In genomic region chr9:12719431-12719830, GRCh38 we compare ENCODE assay signal across 1 cellular context.
TF ChIP-seq lines count a peak whose summit lies in the region.

No MANE protein-coding gene starts in this region.

TF ChIP-seq in HepG2, 621 proteins besides CTCF, POLR2A, EP300 and RAD21:
- TF ChIP-seq KDM6A (CRISPR knock-in tag; IDR thresholded peaks at IDR 0.05; ENCODE audit: low read depth) (no peak), ATAD3A (CRISPR knock-in tag; IDR thresholded peaks at IDR 0.05) (no peak), ZNF430 (CRISPR knock-in tag; IDR thresholded peaks at IDR 0.05) (no peak), GABPB1 (CRISPR knock-in tag; IDR thresholded peaks at IDR 0.05) (no peak), ZNF382 (CRISPR knock-in tag; IDR thresholded peaks at IDR 0.05; ENCODE audit: borderline replicate concordance) (no peak), NR2F2 (IDR thresholded peaks at IDR 0.05; ENCODE audit: borderline replicate concordance, low read depth) (no peak), ARID3A (IDR thresholded peaks at IDR 0.05; ENCODE audit: low read depth, low read length) (0 out of 2 replicates have a peak, but pooled peaks have one; percentile 36), SMC3 (IDR thresholded peaks at IDR 0.05; ENCODE audit: low read length) (peak; percentile 49; the same call in 1 of the 2 replicates), ZNF160 (CRISPR knock-in tag; IDR thresholded peaks at IDR 0.05) (no peak), FOXP4 (CRISPR knock-in tag; IDR thresholded peaks at IDR 0.05) (no peak), ZNF124 (CRISPR knock-in tag; IDR thresholded peaks at IDR 0.05) (no peak), EED (CRISPR knock-in tag; IDR thresholded peaks at IDR 0.05) (no peak), FOXO1 (CRISPR knock-in tag; IDR thresholded peaks at IDR 0.05) (no peak), SRF (IDR thresholded peaks at IDR 0.05; ENCODE audit: low read depth, low read length) (no peak), STAG1 (CRISPR knock-in tag; IDR thresholded peaks at IDR 0.05) (peak; percentile 69), TCF12 (IDR thresholded peaks at IDR 0.05) (no peak), TCF12 (CRISPR knock-in tag; IDR thresholded peaks at IDR 0.05) (no peak), ZNF503 (CRISPR knock-in tag; IDR thresholded peaks at IDR 0.05) (no peak)
TF ChIP-seq in HepG2: peak in this region for 3.
